Comparison of ENCODE assay signal across 18 cellular contexts in the genomic region with DNA sequence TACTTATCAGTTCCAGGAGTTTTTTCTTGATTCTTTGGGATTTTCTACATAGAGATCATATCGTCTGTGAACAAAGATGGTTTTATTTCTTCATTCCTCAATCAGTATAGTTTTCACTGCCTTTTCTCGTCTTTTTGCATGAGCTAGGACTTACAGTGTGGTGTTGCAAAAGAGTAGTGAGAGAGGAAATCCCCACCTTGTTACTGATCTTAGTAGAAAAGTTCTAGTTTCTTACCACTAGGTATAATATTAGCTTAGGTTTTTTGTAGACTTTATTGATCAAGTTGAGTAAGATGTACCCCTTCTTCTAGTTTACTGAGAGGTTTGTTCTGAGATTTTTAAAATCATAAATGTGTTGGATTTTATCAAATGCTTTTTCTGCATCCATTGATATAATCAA.
DNase-seq lines count a peak whose midpoint lies in the region; ATAC-seq and TF ChIP-seq lines count a peak whose summit lies in the region.
"Had no signal": no experiment of that assay in that cellular context is flagged by ENCODE, and none has a peak within 500 bp of the region (broad histone marks: within the 10 kb centered on the region; RNA-seq: fewer than 3 reads in every experiment).

No MANE protein-coding gene starts in this region.

- H3K36me3 Mint-ChIP-seq in activated naive CD4-positive, alpha-beta T cell treated with anti-CD3 and anti-CD28 coated beads for 36 hours (ENCODE audit: low read depth) = no peaks in the 10 kb centered on the region

- no peak overlapping the region for H3K27ac ChIP-seq in coronary artery
- H3K27ac ChIP-seq: adrenal gland, stomach had no signal

- H3K9me3 Mint-ChIP-seq in activated naive CD4-positive, alpha-beta T cell treated with anti-CD3 and anti-CD28 coated beads for 36 hours = peaks cover 6% of the 10 kb centered on the region

- H3K4me1 Mint-ChIP-seq in activated naive CD4-positive, alpha-beta T cell treated with anti-CD3 and anti-CD28 coated beads for 36 hours (ENCODE audit: low read depth) = no peaks in the 10 kb centered on the region
- H3K4me1 Mint-ChIP-seq: B cell had no signal

- DNase-seq in coronary artery (ENCODE audit: low spot score) (no peak), EL (no peak), cerebellum (ENCODE audit: low spot score) (no peak)
- no peak for DNase-seq in activated naive CD4-positive, alpha-beta T cell treated with anti-CD3 and anti-CD28 coated beads for 36 hours
- DNase-seq: activated CD4-positive, CD25-positive, alpha-beta regulatory T cell treated with anti-CD3 and anti-CD28 coated beads, Interleukin-2, amount 50 U/mL, for 72 hours; activated T-cell treated with anti-CD3 and anti-CD28 coated beads for 4 hours; adrenal gland; DMS53; Kasumi-1; NCI-H1436; stomach had no signal

- CTCF ChIA-PET in activated naive CD4-positive, alpha-beta T cell treated with anti-CD3 and anti-CD28 coated beads for 36 hours (lab: Charles Lee) = no interaction called here

- peaks cover 3% of the 10 kb centered on the region for H3K27me3 Mint-ChIP-seq in activated naive CD4-positive, alpha-beta T cell treated with anti-CD3 and anti-CD28 coated beads for 36 hours (ENCODE audit: low read depth)

- no peak overlapping the region for H3K27ac Mint-ChIP-seq in activated naive CD4-positive, alpha-beta T cell treated with anti-CD3 and anti-CD28 coated beads for 36 hours
- H3K27ac Mint-ChIP-seq: B cell, GM23338 had no signal

- H3K4me3 Mint-ChIP-seq in activated naive CD4-positive, alpha-beta T cell treated with anti-CD3 and anti-CD28 coated beads for 36 hours = no peak overlapping the region
- H3K4me3 Mint-ChIP-seq: B cell, GM23338 had no signal

- intact Hi-C loops in activated naive CD4-positive, alpha-beta T cell treated with anti-CD3 and anti-CD28 coated beads for 36 hours (cut with micrococcal nuclease) = no loop called here

- TF ChIP-seq CTCF in coronary artery (IDR thresholded peaks at IDR 0.05) = no peak

- ATAC-seq in GM19035 (IDR thresholded peaks at IDR 0.05; ENCODE audit: unreplicated experiment) (peak; percentile 84), GM21717 (IDR thresholded peaks at IDR 0.05; ENCODE audit: unreplicated experiment) (peak; percentile 69), HG03060 (IDR thresholded peaks at IDR 0.05; ENCODE audit: low read depth, unreplicated experiment) (peak; percentile 56), HG03571 (IDR thresholded peaks at IDR 0.05; ENCODE audit: unreplicated experiment) (peak; percentile 87)
- ATAC-seq: GM23338, Panc1 had no signal

- H3K4me3 ChIP-seq in coronary artery = no peak overlapping the region
- H3K4me3 ChIP-seq: adrenal gland, GM23338, stomach had no signal
